In genomic region chr2:241321033-241321432, GRCh38 we compare ENCODE assay signal across 12 cellular contexts. TPM values are rescaled to one million over a fixed set of nuclear protein-coding genes. Genes with fewer than 3 reads are reported as not detected.
A peak's percentile ranks its signal among the peaks of the same experiment; 100 is the strongest.
DNase-seq lines count a peak whose midpoint lies in the region; ATAC-seq and TF ChIP-seq lines count a peak whose summit lies in the region.
"Had no signal": no experiment of that assay in that cellular context is flagged by ENCODE, and none has a peak within 500 bp of the region (broad histone marks: within the 10 kb centered on the region; RNA-seq: fewer than 3 reads in every experiment).

No MANE protein-coding gene starts in this region.

- no peak for TF ChIP-seq CTCF in MCF 10A (IDR thresholded peaks at IDR 0.05; ENCODE audit: unreplicated experiment)
- no peak for TF ChIP-seq CTCF in breast epithelium (IDR thresholded peaks at IDR 0.05)
- TF ChIP-seq CTCF in WTC11 (IDR thresholded peaks at IDR 0.05), result no peak
- TF ChIP-seq CTCF in type B pancreatic cell (conservative IDR thresholded peaks at IDR 0.05), result no peak

- no peak overlapping the region for H4K8ac ChIP-seq in trophoblast cell (ENCODE audit: low read depth, low read length)

- no peak overlapping the region for H3K4me2 ChIP-seq in trophoblast cell (ENCODE audit: low read length)

- no peak overlapping the region for H2BK120ac ChIP-seq in trophoblast cell (ENCODE audit: insufficient read depth, low read length, poor library complexity)

- no peak overlapping the region for H3K27ac ChIP-seq in breast epithelium
- H3K27ac ChIP-seq in iPS-18a (ENCODE audit: low read length), result peak overlapping the region; percentile 9
- H3K27ac ChIP-seq in trophoblast cell (ENCODE audit: low read depth, low read length), result no peak overlapping the region

- H2BK12ac ChIP-seq in trophoblast cell (ENCODE audit: low read length), result no peak overlapping the region

- H3K4me3 ChIP-seq in breast epithelium, result no peak overlapping the region
- no peak overlapping the region for H3K4me3 ChIP-seq in iPS-18a (ENCODE audit: low read length)
- H3K4me3 ChIP-seq in trophoblast cell (ENCODE audit: low read depth, low read length), result no peak overlapping the region
- H3K4me3 ChIP-seq: esophagus muscularis mucosa had no signal

- no peak for TF ChIP-seq POLR2A in breast epithelium (IDR thresholded peaks at IDR 0.05)

- POLR2A ChIA-PET in MCF 10A (lab: Yijun Ruan, JAX) (interaction anchor here (1.2 to 13.7 kb wide), 4 partner anchors 7 to 28 kb away, joined by 4 to 263 read pairs (median 76); no protein-coding TSS in a partner anchor), WTC11 (lab: Charles Lee) (no interaction called here)

- H2AK5ac ChIP-seq in trophoblast cell (ENCODE audit: low read length), result no peak overlapping the region

- CTCF ChIA-PET in MCF 10A (lab: Yijun Ruan, JAX) (no interaction called here), WTC11 (lab: Charles Lee) (no interaction called here)

- intact Hi-C loops in MCF 10A (cut with micrococcal nuclease) (no loop called here), breast epithelium (cut with DNase I; ENCODE audit: low total_unique reads) (no loop called here)

- H4K91ac ChIP-seq in trophoblast cell (ENCODE audit: low read depth, low read length), result no peak overlapping the region

- H3K9me3 Mint-ChIP-seq in MCF 10A (ENCODE audit: unreplicated experiment), result no peaks in the 10 kb centered on the region
- H3K9me3 Mint-ChIP-seq in WTC11, result no peaks in the 10 kb centered on the region
- H3K9me3 Mint-ChIP-seq in type B pancreatic cell, result no peaks in the 10 kb centered on the region

- H4K12ac ChIP-seq in trophoblast cell (ENCODE audit: low read depth, low read length), result no peak overlapping the region

- no peak for DNase-seq in MCF 10A (ENCODE audit: unreplicated experiment)
- no peak for DNase-seq in breast epithelium (ENCODE audit: low spot score in 2 of 2)
- no peak for DNase-seq in WTC11 (ENCODE audit: low spot score)
- no peak for DNase-seq in type B pancreatic cell (ENCODE audit: extremely low spot score, unreplicated experiment)
- no peak for DNase-seq in trophoblast cell
- DNase-seq in NCI-H1092 (lab: John Stamatoyannopoulos, UW), result no peak
- no peak for DNase-seq in NCI-H146 (lab: John Stamatoyannopoulos, UW)
- DNase-seq: activated CD4-positive, alpha-beta T cell treated with anti-CD3 and anti-CD28 coated beads for 1 hour; activated effector memory CD4-positive, alpha-beta T cell treated with anti-CD3 and anti-CD28 coated beads, Interleukin-2, amount 50 U/mL, for 16 hours; NK-92 treated with Interleukin-12 subunit alpha and Interleukin-12 subunit beta, amount 100 ng/mL, for 24 hours had no signal

- no peak overlapping the region for H3K9ac ChIP-seq in iPS-18a (ENCODE audit: low read length)
- no peak overlapping the region for H3K9ac ChIP-seq in trophoblast cell (ENCODE audit: low read length)

- no peaks in the 10 kb centered on the region for H3K27me3 Mint-ChIP-seq in MCF 10A (ENCODE audit: insufficient read depth, unreplicated experiment)
- H3K27me3 Mint-ChIP-seq in WTC11 (ENCODE audit: low read depth), result no peaks in the 10 kb centered on the region
- H3K27me3 Mint-ChIP-seq in type B pancreatic cell, result no peaks in the 10 kb centered on the region

- no peak overlapping the region for H3K4ac ChIP-seq in trophoblast cell (ENCODE audit: low read depth, low read length)

- no peak overlapping the region for H3K23ac ChIP-seq in trophoblast cell (ENCODE audit: low read length)

- H2AFZ ChIP-seq in trophoblast cell (ENCODE audit: insufficient read depth, low read length, poor library complexity), result no peak overlapping the region

- H3K4me1 Mint-ChIP-seq in MCF 10A (ENCODE audit: insufficient read depth, unreplicated experiment) (peaks cover 39% of the 10 kb centered on the region), WTC11 (peaks cover 57% of the 10 kb centered on the region), type B pancreatic cell (ENCODE audit: unreplicated experiment) (peaks cover 59% of the 10 kb centered on the region)

- H3K4me3 Mint-ChIP-seq in MCF 10A (ENCODE audit: unreplicated experiment) (no peak overlapping the region), WTC11 (peak overlapping the region; percentile 0; the same call in 1 of the 2 replicates), type B pancreatic cell (peak overlapping the region; percentile 32)

- peaks cover 5% of the 10 kb centered on the region for H3K79me1 ChIP-seq in trophoblast cell (ENCODE audit: low read length)

- no peak overlapping the region for H3K18ac ChIP-seq in trophoblast cell (ENCODE audit: low read length)

- no peaks in the 10 kb centered on the region for H3K36me3 ChIP-seq in breast epithelium
- H3K36me3 ChIP-seq in iPS-18a (ENCODE audit: control insufficient read depth, low read depth, low read length), result peaks cover 26% of the 10 kb centered on the region
- H3K36me3 ChIP-seq in trophoblast cell (ENCODE audit: control insufficient read depth in 1 of 2, insufficient read depth in 2 of 2, low read length in 2 of 2), result peaks cover 6% of the 10 kb centered on the region in 2 experiments

- H3K27me3 ChIP-seq in breast epithelium (no peaks in the 10 kb centered on the region), iPS-18a (ENCODE audit: control insufficient read depth, insufficient read depth, low read length) (no peaks in the 10 kb centered on the region), trophoblast cell (ENCODE audit: insufficient read depth, low read length) (no peaks in the 10 kb centered on the region)
- H3K27me3 ChIP-seq: esophagus muscularis mucosa had no signal

- H3K9me3 ChIP-seq in breast epithelium (no peaks in the 10 kb centered on the region), iPS-18a (ENCODE audit: control insufficient read depth, low read depth, low read length) (no peaks in the 10 kb centered on the region), trophoblast cell (ENCODE audit: insufficient read depth, low read depth, low read length) (no peaks in the 10 kb centered on the region)
- H3K9me3 ChIP-seq: esophagus muscularis mucosa had no signal

- H3K14ac ChIP-seq in trophoblast cell (ENCODE audit: low read length), result no peak overlapping the region

- BruUV-seq in MCF 10A (replicated peaks; lab: Mats Ljungman, UMichigan), result no TSS peak

- H3K27ac Mint-ChIP-seq in MCF 10A (ENCODE audit: low read depth, unreplicated experiment) (peak overlapping the region; percentile 37), WTC11 (peak overlapping the region; percentile 93), type B pancreatic cell (peak overlapping the region; percentile 61)

- no peak for ATAC-seq in WTC11

- H3K36me3 Mint-ChIP-seq in MCF 10A (ENCODE audit: insufficient read depth, unreplicated experiment) (peaks cover 80% of the 10 kb centered on the region), WTC11 (peaks cover 33% of the 10 kb centered on the region), type B pancreatic cell (peaks cover 35% of the 10 kb centered on the region)

- WGBS in trophoblast cell (ENCODE audit: extremely low coverage, insufficient coverage, insufficient read length), result no CpG with 5 or more reads among the region's 1 CpG

- peaks cover 0 to 12% of the 10 kb centered on the region in 2 donors for H3K4me1 ChIP-seq in breast epithelium
- peaks cover 24% of the 10 kb centered on the region for H3K4me1 ChIP-seq in iPS-18a (ENCODE audit: control insufficient read depth, low read depth, low read length)
- peaks cover 0 to 4% of the 10 kb centered on the region in 2 experiments for H3K4me1 ChIP-seq in trophoblast cell (ENCODE audit: control insufficient read depth in 1 of 2, insufficient read depth in 2 of 2, low read length in 2 of 2)

- peaks cover 19% of the 10 kb centered on the region for H3K79me2 ChIP-seq in trophoblast cell (ENCODE audit: control insufficient read depth, insufficient read depth, low read length, poor library complexity)

- H2BK5ac ChIP-seq in trophoblast cell (ENCODE audit: low read depth, low read length, poor library complexity), result no peak overlapping the region

TF ChIP-seq in WTC11, 78 proteins besides CTCF, POLR2A, EP300 and RAD21 (continues in another document):
- no peak for TF ChIP-seq JAZF1 (CRISPR knock-in tag; IDR thresholded peaks at IDR 0.05)
- no peak for TF ChIP-seq JUN (CRISPR knock-in tag; IDR thresholded peaks at IDR 0.05)
- TF ChIP-seq STAT6 (CRISPR knock-in tag; conservative IDR thresholded peaks at IDR 0.05; ENCODE audit: low read depth), result no peak

RNA-seq across cellular contexts. Expression of gene SEPTIN2, which starts 5.3 kb away (rescaled TPM):
- total RNA-seq in MCF 10A (2022), result 254 and 271 TPM in 2 replicates
- 100 to 1,000 TPM; 298 to 321 (median 299) TPM for total RNA-seq in breast epithelium
- 347 to 354 TPM (median 353 TPM) in 3 replicates for total RNA-seq in WTC11 (2021)
- total RNA-seq in type B pancreatic cell (ENCODE audit: low replicate concordance), result 333 and 425 TPM in 2 replicates
- 334 and 340 TPM in 2 replicates for polyA plus RNA-seq in trophoblast cell (2013)

RNA-seq across cellular contexts. Expression of gene HDLBP, which starts 5.6 kb away (rescaled TPM):
- total RNA-seq in MCF 10A (2022) (670 and 743 TPM in 2 replicates), breast epithelium (100 to 1,000 TPM; 339 to 515 (median 383) TPM), WTC11 (2021) (330 to 368 TPM (median 346 TPM) in 3 replicates), type B pancreatic cell (ENCODE audit: low replicate concordance) (466 and 659 TPM in 2 replicates)
- 771 and 822 TPM in 2 replicates for polyA plus RNA-seq in trophoblast cell (2013)

RNA-seq across cellular contexts. Expression of gene FARP2, which starts 35.1 kb away (rescaled TPM):
- 31.7 and 32.6 TPM in 2 replicates for total RNA-seq in MCF 10A (2022)
- total RNA-seq in breast epithelium, result 10 to 100 TPM; 34.4 to 43.3 (median 40.3) TPM
- total RNA-seq in WTC11 (2021), result 28.2 to 37.8 TPM (median 33.6 TPM) in 3 replicates
- total RNA-seq in type B pancreatic cell (ENCODE audit: low replicate concordance), result 62.5 and 71.1 TPM in 2 replicates
- 20.0 and 20.1 TPM in 2 replicates for polyA plus RNA-seq in trophoblast cell (2013)

Comparison
In these comparisons a context has a peak if more than half of its experiments do, and no peak if none do; other contexts are left out.
1. H3K27ac Mint-ChIP-seq: peak in every context shown above with its lines; median percentile 93 in WTC11; 61 in type B pancreatic cell; 37 in MCF 10A.